In the genomic region with DNA sequence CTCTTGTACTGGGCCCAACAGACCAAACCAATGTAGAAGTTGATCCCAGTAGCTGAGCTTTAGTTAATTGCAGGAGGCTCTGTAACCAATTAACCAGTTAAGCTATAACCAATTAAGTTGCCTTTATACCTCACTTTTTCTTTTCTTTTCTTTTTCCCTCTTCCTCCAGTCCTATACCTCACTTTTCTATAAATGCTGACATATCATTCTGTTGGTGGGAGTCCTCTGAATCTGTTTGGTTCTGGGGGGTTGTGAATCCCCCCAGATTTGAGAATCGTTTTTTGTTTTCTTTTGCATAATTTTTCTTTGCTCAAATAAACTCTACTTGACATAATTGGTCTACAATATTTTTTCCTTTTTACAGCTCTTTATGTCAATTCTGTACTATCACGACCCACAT, we compare ENCODE assay signal across 39 cellular contexts. TPM values are rescaled to one million over a fixed set of nuclear protein-coding genes. Genes with fewer than 3 reads are reported as not detected.
"Had no signal": no experiment of that assay in that cellular context is flagged by ENCODE, and none has a peak within 500 bp of the region (broad histone marks: within the 10 kb centered on the region; RNA-seq: fewer than 3 reads in every experiment).

No MANE protein-coding gene starts in this region.

- DNase-seq: MG63, MM.1S, MV-4-11, NCI-H1048, NCI-H1092, NCI-H1092 treated with DMSO at 0.1 percent for 48 hours, NCI-H1105, NCI-H1105 treated with DMSO at 0.1 percent for 48 hours, NCI-H1417, NCI-H1417 treated with DMSO at 0.1 percent for 48 hours, NCI-H1436, NCI-H1436 treated with DMSO at 0.1 percent for 48 hours, NCI-H146, NCI-H1694, NCI-H1694 treated with DMSO at 0.1 percent for 48 hours, NCI-H187, NCI-H187 treated with DMSO at 0.1 percent for 48 hours, NCI-H1930, NCI-H2029, NCI-H2029 treated with DMSO at 0.1 percent for 48 hours, NCI-H2081, NCI-H2081 treated with DMSO at 0.1 percent for 48 hours, NCI-H2107, NCI-H2171, NCI-H2171 treated with DMSO at 0.1 percent for 48 hours, NCI-H2227 treated with DMSO at 0.1 percent for 48 hours, NCI-H226, NCI-H345, NCI-H446, NCI-H446 treated with DMSO at 0.1 percent for 48 hours, NCI-H510A, NCI-H510A treated with DMSO at 0.1 percent for 48 hours, NCI-H524, NCI-H524 treated with DMSO at 0.1 percent for 48 hours, NCI-H526 had no signal

- H3K4me3 ChIP-seq: MG63 had no signal

- H3K27me3 ChIP-seq: MG63 had no signal

- H3K36me3 ChIP-seq: MG63 had no signal

RNA-seq across cellular contexts. Expression of a gene that starts 38.1 kb away (rescaled TPM):
- total RNA-seq: LHCN-M2, M059J, MCF 10A, NCI-H460 had no signal
